ENCODE assay signal across 1 cellular context in genomic region chr1:151143057-151143435, GRCh38.
TF ChIP-seq lines count a peak whose summit lies in the region.

No MANE protein-coding gene starts in this region.

TF ChIP-seq in H1, 55 proteins besides CTCF, POLR2A, EP300 and RAD21:
- no peak for TF ChIP-seq MAX (IDR thresholded peaks at IDR 0.05)
- no peak for TF ChIP-seq SAP30 (IDR thresholded peaks at IDR 0.05; ENCODE audit: insufficient read depth, insufficient replicate concordance, low read length)
- no peak for TF ChIP-seq SUZ12 (IDR thresholded peaks at IDR 0.05; ENCODE audit: low read length)
- TF ChIP-seq RFX5 (IDR thresholded peaks at IDR 0.05; ENCODE audit: borderline replicate concordance, low read depth, low read length) = no peak
- TF ChIP-seq USF2 (IDR thresholded peaks at IDR 0.05; ENCODE audit: low read length) = no peak
- no peak for TF ChIP-seq TAF7 (optimal IDR thresholded peaks at IDR 0.05; ENCODE audit: borderline replicate concordance, low read depth, low read length)
- no peak for TF ChIP-seq SP2 (IDR thresholded peaks at IDR 0.05; ENCODE audit: low read length)
- TF ChIP-seq ATF2 (IDR thresholded peaks at IDR 0.05; ENCODE audit: low read length) = no peak
- TF ChIP-seq CBX5 (IDR thresholded peaks at IDR 0.05; ENCODE audit: low read depth, low read length) = no peak
- TF ChIP-seq EZH2 (IDR thresholded peaks at IDR 0.05; ENCODE audit: low read depth, low read length, severe bottlenecking) = no peak
- TF ChIP-seq HDAC2 (IDR thresholded peaks at IDR 0.05; ENCODE audit: borderline replicate concordance in 1 of 2, low read depth in 2 of 2, low read length in 2 of 2) = no peak
- TF ChIP-seq NRF1 (IDR thresholded peaks at IDR 0.05; ENCODE audit: low read depth, low read length) = no peak
- no peak for TF ChIP-seq POLR2AphosphoS5 (IDR thresholded peaks at IDR 0.05; ENCODE audit: low read depth, low read length)
- TF ChIP-seq CREB1 (IDR thresholded peaks at IDR 0.05) = no peak
- TF ChIP-seq HDAC6 (IDR thresholded peaks at IDR 0.05; ENCODE audit: low read depth, low read length) = no peak
- TF ChIP-seq JUN (IDR thresholded peaks at IDR 0.05; ENCODE audit: low read depth, low read length) = no peak
- TF ChIP-seq BCL11A (IDR thresholded peaks at IDR 0.05; ENCODE audit: low read depth in 2 of 2, low read length in 2 of 2) = no peak
- TF ChIP-seq SP4 (IDR thresholded peaks at IDR 0.05; ENCODE audit: low read length) = no peak
